Comparison of ENCODE assay signal across 17 cellular contexts in the genomic region with DNA sequence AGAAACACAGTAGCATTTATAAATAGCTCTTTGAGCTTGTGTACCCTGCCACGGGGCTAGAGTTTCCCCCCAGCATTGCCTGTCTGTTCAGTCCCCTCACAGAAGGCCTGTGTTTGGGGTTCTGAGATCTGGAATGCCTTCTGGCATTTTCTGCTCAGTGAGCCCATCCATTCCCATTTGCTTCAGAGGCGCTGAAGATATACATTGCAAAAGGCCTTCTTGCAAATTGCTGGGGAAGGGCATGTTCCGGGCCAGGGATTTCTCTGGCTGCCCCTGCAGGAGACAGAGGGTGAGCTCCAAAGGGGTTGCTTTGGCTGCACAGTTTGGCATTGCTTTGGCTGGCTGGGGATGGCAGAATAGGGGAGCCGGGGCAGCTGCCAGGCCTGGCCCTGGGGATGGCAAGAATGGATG.
"Had no signal": no experiment of that assay in that cellular context is flagged by ENCODE, and none has a peak within 500 bp of the region (broad histone marks: within the 10 kb centered on the region; RNA-seq: fewer than 3 reads in every experiment).

No MANE protein-coding gene starts in this region.

- H3K27ac ChIP-seq: cardiac muscle cell, colonic mucosa, heart left ventricle, parathyroid adenoma, right atrium auricular region, suprapubic skin, upper lobe of right lung, WERI-Rb-1 had no signal

- H3K36me3 Mint-ChIP-seq: activated naive CD4-positive, alpha-beta T cell treated with anti-CD3 and anti-CD28 coated beads, Interleukin-2, amount 50 U/mL, for 24 hours; immature natural killer cell; naive thymus-derived CD8-positive, alpha-beta T cell had no signal

- ATAC-seq: heart left ventricle; naive thymus-derived CD8-positive, alpha-beta T cell; T-helper 17 cell; upper lobe of right lung had no signal

- H3K27ac Mint-ChIP-seq: activated naive CD4-positive, alpha-beta T cell treated with anti-CD3 and anti-CD28 coated beads, Interleukin-2, amount 50 U/mL, for 24 hours; immature natural killer cell; naive thymus-derived CD8-positive, alpha-beta T cell; T-helper 17 cell had no signal

- H3K4me3 Mint-ChIP-seq: activated naive CD4-positive, alpha-beta T cell treated with anti-CD3 and anti-CD28 coated beads, Interleukin-2, amount 50 U/mL, for 24 hours; immature natural killer cell; naive thymus-derived CD8-positive, alpha-beta T cell; T-helper 17 cell had no signal

- H3K4me1 ChIP-seq: colonic mucosa, heart left ventricle, parathyroid adenoma, right atrium auricular region, suprapubic skin, upper lobe of right lung had no signal

- DNase-seq: activated CD4-positive, alpha-beta T cell treated with anti-CD3 and anti-CD28 coated beads, Interleukin-2, amount 50 U/mL, for 48 hours; activated gamma-delta T cell; colonic mucosa; heart left ventricle; immature natural killer cell; mesenchymal stem cell; naive thymus-derived CD8-positive, alpha-beta T cell; stimulated activated CD4-positive, alpha-beta T cell treated with anti-CD3 and anti-CD28 coated beads, Interleukin-2, amount 100 ng/mL, for 24 hours; stimulated activated naive CD4-positive, alpha-beta T cell treated with Interleukin-2 at 50 U/mL for 16 hours; T-helper 17 cell; upper lobe of right lung; WERI-Rb-1 had no signal

- H3K9me3 ChIP-seq: colonic mucosa, right atrium auricular region, suprapubic skin, upper lobe of right lung had no signal

- H3K9me3 Mint-ChIP-seq: activated naive CD4-positive, alpha-beta T cell treated with anti-CD3 and anti-CD28 coated beads, Interleukin-2, amount 50 U/mL, for 24 hours had no signal

- H3K4me3 ChIP-seq: cardiac muscle cell, colonic mucosa, heart left ventricle, right atrium auricular region, suprapubic skin, upper lobe of right lung had no signal

- H3K27me3 ChIP-seq: cardiac muscle cell, colonic mucosa, heart left ventricle, right atrium auricular region, suprapubic skin, upper lobe of right lung had no signal

- H3K36me3 ChIP-seq: cardiac muscle cell, colonic mucosa, heart left ventricle, right atrium auricular region, suprapubic skin, upper lobe of right lung, WERI-Rb-1 had no signal

- H3K4me1 Mint-ChIP-seq: activated naive CD4-positive, alpha-beta T cell treated with anti-CD3 and anti-CD28 coated beads, Interleukin-2, amount 50 U/mL, for 24 hours; immature natural killer cell; T-helper 17 cell had no signal
